9 cellular contexts compared by ENCODE assay signal in the genomic region with DNA sequence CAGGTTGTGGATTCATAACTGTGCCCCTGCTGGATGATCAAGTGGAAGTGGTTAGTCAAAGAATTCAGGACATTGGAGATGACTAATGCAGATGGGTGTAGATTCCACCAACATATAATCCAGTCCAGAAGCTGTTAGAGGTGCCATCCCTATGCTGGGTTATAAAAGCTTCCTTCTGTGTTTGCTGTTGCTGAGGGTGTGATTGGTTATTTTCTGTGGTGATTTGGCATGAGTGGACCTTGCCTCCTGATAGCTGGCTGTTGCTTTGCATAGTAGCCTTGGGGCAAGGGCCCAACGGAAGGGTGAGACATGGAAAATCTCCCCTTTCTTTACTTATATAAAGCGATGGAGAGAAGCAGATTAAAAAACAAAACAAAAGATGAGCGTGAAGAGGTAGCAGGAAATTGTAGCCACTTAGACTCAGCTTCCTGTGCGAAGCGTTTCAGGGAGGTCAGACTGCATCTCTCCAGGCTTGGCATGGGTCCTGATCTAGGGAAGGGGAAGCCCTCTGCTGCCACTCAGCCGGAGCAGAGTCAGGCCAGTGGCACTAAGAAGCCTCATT.
DNase-seq lines count a peak whose midpoint lies in the region; ATAC-seq and TF ChIP-seq lines count a peak whose summit lies in the region.
"Had no signal": no experiment of that assay in that cellular context is flagged by ENCODE, and none has a peak within 500 bp of the region (broad histone marks: within the 10 kb centered on the region; RNA-seq: fewer than 3 reads in every experiment).

No MANE protein-coding gene starts in this region.

- H3K36me3 Mint-ChIP-seq in nephron progenitor cell (ENCODE audit: low read depth), result peaks cover 18% of the 10 kb centered on the region

- BruUV-seq in PC-3 (replicated peaks; lab: Mats Ljungman, UMichigan), result no TSS peak

- CTCF ChIA-PET in PC-3 (lab: Charles Lee), result interaction anchor here (0.6 kb wide), 2 partner anchors 11 to 338 kb away, joined by 3 read pairs; no protein-coding TSS in a partner anchor

- no peaks in the 10 kb centered on the region for H3K9me3 ChIP-seq in PC-3 (ENCODE audit: low read length)

- H2AFZ ChIP-seq in PC-3 (ENCODE audit: low read length), result 0 out of 2 replicates have a peak overlapping the region, but pooled peaks have one; percentile 16

- TF ChIP-seq CTCF in PC-3 (conservative IDR thresholded peaks at IDR 0.05; ENCODE audit: low read depth, low read length) (no peak), nephron progenitor cell (IDR thresholded peaks at IDR 0.05) (no peak)

- peak overlapping the region; percentile 22; the same call in 1 of the 2 replicates for H3K4me3 ChIP-seq in PC-3 (ENCODE audit: low read length)

- H3K9me2 ChIP-seq in PC-3 (replicated peaks; ENCODE audit: low read length), result no peaks in the 10 kb centered on the region

- no peaks in the 10 kb centered on the region for H3K9me3 Mint-ChIP-seq in nephron progenitor cell

- H3K4me2 ChIP-seq in PC-3 (ENCODE audit: low read length), result peak overlapping the region; percentile 68

- H3K9ac ChIP-seq in PC-3 (ENCODE audit: low read length), result 0 out of 2 replicates have a peak overlapping the region, but pooled peaks have one; percentile 11

- peak overlapping the region; percentile 76 for H3K27ac Mint-ChIP-seq in nephron progenitor cell

- H3K4me3 Mint-ChIP-seq in nephron progenitor cell, result no peak overlapping the region

- H3K4me1 ChIP-seq in PC-3 (ENCODE audit: insufficient read depth, low read length), result peaks cover 56% of the 10 kb centered on the region

- H4K20me1 ChIP-seq in PC-3 (ENCODE audit: low read length), result no peaks in the 10 kb centered on the region

- H3K4me1 Mint-ChIP-seq in nephron progenitor cell, result peaks cover 38% of the 10 kb centered on the region

- POLR2A ChIA-PET in PC-3 (lab: Charles Lee; ENCODE audit: unreplicated experiment), result interaction anchor here (0.6 kb wide), 1 partner anchor 204 kb away, joined by 5 read pairs; no protein-coding TSS in a partner anchor

- H3K27ac ChIP-seq in PC-3 (ENCODE audit: low read length), result peak overlapping the region; percentile 65

- H3K79me2 ChIP-seq in PC-3 (ENCODE audit: low read length), result peaks cover 22% of the 10 kb centered on the region

- intact Hi-C loops in PC-3 (cut with micrococcal nuclease), result no loop called here

- H3K27me3 Mint-ChIP-seq in nephron progenitor cell (ENCODE audit: low read depth, poor library complexity), result peaks cover 3% of the 10 kb centered on the region

- DNase-seq in DMS79 (lab: John Stamatoyannopoulos, UW), result peak; percentile 74
- peak; percentile 91 for DNase-seq in PC-3
- no peak for DNase-seq in nephron progenitor cell
- DNase-seq in NCI-H2107 (lab: John Stamatoyannopoulos, UW), result no peak
- no peak for DNase-seq in activated CD4-positive, CD25-positive, alpha-beta regulatory T cell treated with anti-CD3 and anti-CD28 coated beads, Interleukin-2, amount 50 U/mL, for 72 hours
- no peak for DNase-seq in hepatic stellate cell (ENCODE audit: low spot score)
- DNase-seq: activated effector memory CD4-positive, alpha-beta T cell treated with Interleukin-2 at 50 U/mL for 16 hours had no signal

- H3K36me3 ChIP-seq in PC-3 (ENCODE audit: low read depth, low read length), result 0 out of 2 replicates have a peak, but pooled peaks cover 4% of the 10 kb centered on the region

- ATAC-seq in PC-3, result peak; percentile 93
- peak; percentile 49 for ATAC-seq in esophagus mucosa
- ATAC-seq in HG03521 (IDR thresholded peaks at IDR 0.05; ENCODE audit: unreplicated experiment), result no peak

- H3F3A ChIP-seq in PC-3 (ENCODE audit: low read length, unreplicated experiment), result no peaks in the 10 kb centered on the region

- no peaks in the 10 kb centered on the region for H3K27me3 ChIP-seq in PC-3 (ENCODE audit: low read length)

Comparison
In these comparisons a context has a peak if more than half of its experiments do, and no peak if none do; other contexts are left out.
1. DNase-seq: peak in DMS79 (single experiment) and PC-3 (single experiment); none in nephron progenitor cell (single experiment), NCI-H2107 (single experiment), activated CD4-positive, CD25-positive, alpha-beta regulatory T cell treated with anti-CD3 and anti-CD28 coated beads, Interleukin-2, amount 50 U/mL, for 72 hours (single experiment) and hepatic stellate cell (single experiment).